ENCODE assay signal across 10 cellular contexts in genomic region chr14:91387996-91388395, GRCh38. TPM values are rescaled to one million over a fixed set of nuclear protein-coding genes. Genes with fewer than 3 reads are reported as not detected.
DNase-seq lines count a peak whose midpoint lies in the region; ATAC-seq and TF ChIP-seq lines count a peak whose summit lies in the region.
"Had no signal": no experiment of that assay in that cellular context is flagged by ENCODE, and none has a peak within 500 bp of the region (broad histone marks: within the 10 kb centered on the region; RNA-seq: fewer than 3 reads in every experiment).

No MANE protein-coding gene starts in this region.

- H3K9ac ChIP-seq in OCI-LY1 (ENCODE audit: low read length) = no peak overlapping the region
- H3K9ac ChIP-seq in colonic mucosa (ENCODE audit: low read depth in 2 of 2, low read length in 2 of 2) = peak overlapping the region; percentile 8 to 31
- H3K9ac ChIP-seq: KMS-11 had no signal

- no peak overlapping the region for H2AFZ ChIP-seq in OCI-LY1 (ENCODE audit: low read length)

- peaks cover 98% of the 10 kb centered on the region for H3K79me2 ChIP-seq in OCI-LY1 (ENCODE audit: insufficient read depth, low read length)

- no peak for TF ChIP-seq POLR2A in prostate gland (IDR thresholded peaks at IDR 0.05)

- 77% methylated on average over 11 of the region's 11 CpGs for WGBS in prostate gland

- H3K4me2 ChIP-seq in OCI-LY1 (ENCODE audit: low read length) = no peak overlapping the region
- H3K4me2 ChIP-seq: KMS-11 had no signal

- H3K4me1 Mint-ChIP-seq in osteocyte (ENCODE audit: unreplicated experiment) = peaks cover 7% of the 10 kb centered on the region

- H3K36me3 Mint-ChIP-seq in osteocyte (ENCODE audit: unreplicated experiment) = no peaks in the 10 kb centered on the region

- H3K27me3 Mint-ChIP-seq in osteocyte (ENCODE audit: unreplicated experiment) = peaks cover 11% of the 10 kb centered on the region

- H3K27me3 ChIP-seq in OCI-LY1 (ENCODE audit: insufficient read depth, low read length) (no peaks in the 10 kb centered on the region), colonic mucosa (no peaks in the 10 kb centered on the region), prostate gland (replicated peaks; ENCODE audit: insufficient read depth) (no peaks in the 10 kb centered on the region)

- H3K4me1 ChIP-seq in OCI-LY1 (ENCODE audit: insufficient read depth, low read length, severe bottlenecking) (peaks cover 87% of the 10 kb centered on the region), colonic mucosa (peaks cover 4% of the 10 kb centered on the region), prostate gland (replicated peaks) (peaks cover 10% of the 10 kb centered on the region)

- H3K36me3 ChIP-seq in OCI-LY1 (ENCODE audit: insufficient read depth, low read length) (peaks cover 45% of the 10 kb centered on the region; the same call in 1 of the 2 replicates), colonic mucosa (no peaks in the 10 kb centered on the region), prostate gland (no peaks in the 10 kb centered on the region)

- H3K4me3 ChIP-seq in OCI-LY1 (ENCODE audit: low read depth, low read length, poor library complexity, severe bottlenecking) (no peak overlapping the region), colonic mucosa (no peak overlapping the region), prostate gland (no peak overlapping the region)

- H3K9me3 ChIP-seq in OCI-LY1 (ENCODE audit: low read length) (no peaks in the 10 kb centered on the region), colonic mucosa (no peaks in the 10 kb centered on the region), prostate gland (no peaks in the 10 kb centered on the region)

- H3K27ac Mint-ChIP-seq in osteocyte (ENCODE audit: unreplicated experiment) = no peak overlapping the region

- no peaks in the 10 kb centered on the region for H3F3A ChIP-seq in OCI-LY1 (ENCODE audit: insufficient read depth, low read length)

- H3K4me3 Mint-ChIP-seq in osteocyte (ENCODE audit: unreplicated experiment) = no peak overlapping the region

- H3K9me3 Mint-ChIP-seq in osteocyte (ENCODE audit: unreplicated experiment) = no peaks in the 10 kb centered on the region

- ATAC-seq in GM21528 (IDR thresholded peaks at IDR 0.05; ENCODE audit: low FRiP score, unreplicated experiment) = peak; percentile 4

- no peaks in the 10 kb centered on the region for H3K9me2 ChIP-seq in OCI-LY1 (ENCODE audit: low read depth, low read length)

- H3K27ac ChIP-seq in OCI-LY1 (ENCODE audit: low read depth, low read length, poor library complexity, severe bottlenecking) (peak overlapping the region; percentile 29), colonic mucosa (peak overlapping the region; percentile 37), prostate gland (peak overlapping the region; percentile 60 to 61)
- H3K27ac ChIP-seq: KMS-11 had no signal

- intact Hi-C loops in colonic mucosa (cut with DNase I) (no loop called here), prostate gland (cut with DNase I) (no loop called here)

- no peak for DNase-seq in colonic mucosa
- no peak for DNase-seq in prostate gland (ENCODE audit: low spot score)
- DNase-seq in osteocyte (ENCODE audit: extremely low spot score, unreplicated experiment) = no peak
- DNase-seq in DMS53 treated with DMSO at 0.1 percent for 48 hours (lab: John Stamatoyannopoulos, UW; ENCODE audit: unreplicated experiment) = no peak
- no peak for DNase-seq in NCI-H526 (lab: John Stamatoyannopoulos, UW)
- DNase-seq: activated gamma-delta T cell, NCI-H2081 treated with DMSO at 0.1 percent for 48 hours had no signal

- TF ChIP-seq CTCF in OCI-LY1 (IDR thresholded peaks at IDR 0.05; ENCODE audit: low read length) = no peak
- TF ChIP-seq CTCF in colonic mucosa (IDR thresholded peaks at IDR 0.05) = no peak
- TF ChIP-seq CTCF in prostate gland (IDR thresholded peaks at IDR 0.05) = no peak
- TF ChIP-seq CTCF in osteocyte (IDR thresholded peaks at IDR 0.05) = no peak

- no peaks in the 10 kb centered on the region for H4K20me1 ChIP-seq in OCI-LY1 (ENCODE audit: insufficient read depth, low read length)

RNA-seq across cellular contexts. Expression of gene CCDC88C, which starts 29.6 kb away (rescaled TPM):
- total RNA-seq in colonic mucosa (10 to 100 TPM; 45.6 to 48.0 TPM), prostate gland (10 to 100 TPM; 32.5 to 54.4 TPM), osteocyte (1.1 and 1.4 TPM in 2 replicates)

Comparison
In these comparisons a context has a peak if more than half of its experiments do, and no peak if none do; other contexts are left out.
1. RNA of gene CCDC88C, which starts 29.6 kb away (total RNA-seq): 32.5 to 54.4 TPM in prostate gland and 45.6 to 48.0 TPM in colonic mucosa; 1.1 to 1.4 TPM in osteocyte; every median in the first group is over 10 times any median in the second.
2. Peak in every context shown above with its lines, with median percentiles within 50 percentile points of each other: H3K27ac ChIP-seq.